ENCODE assay signal across 8 cellular contexts in genomic region chr16:70018254-70018653, GRCh38.
DNase-seq lines count a peak whose midpoint lies in the region; FAIRE-seq and TF ChIP-seq lines count a peak whose summit lies in the region.

No MANE protein-coding gene starts in this region.

- no peak for TF ChIP-seq CTCF in kidney (IDR thresholded peaks at IDR 0.05; ENCODE audit: borderline replicate concordance, extremely low read depth, insufficient read depth)

- no peaks in the 10 kb centered on the region for H3K27me3 ChIP-seq in GM23248 (replicated peaks; ENCODE audit: insufficient read depth)

- no peak for FAIRE-seq in kidney (lab: Jason Lieb, UNC)

- peaks cover 25% of the 10 kb centered on the region for H3K36me3 ChIP-seq in GM23248 (ENCODE audit: low read depth)
- H3K36me3 ChIP-seq in kidney (ENCODE audit: control insufficient read depth in 1 of 2, insufficient read depth in 2 of 2, low read length in 2 of 2) = peaks cover 3 to 17% of the 10 kb centered on the region in 2 donors

- no peaks in the 10 kb centered on the region for H3K9me2 ChIP-seq in GM23248 (ENCODE audit: insufficient read depth)

- intact Hi-C loops in kidney (cut with DNase I) = no loop called here

- peaks cover 37% of the 10 kb centered on the region for H3F3A ChIP-seq in GM23248 (ENCODE audit: insufficient read depth)

- no peak overlapping the region for H3K4me2 ChIP-seq in GM23248 (ENCODE audit: unreplicated experiment)

- in situ Hi-C loops in GM23248 (cut with MboI) = no loop called here

- no peaks in the 10 kb centered on the region; the same call in 1 of the 2 replicates for H3K79me2 ChIP-seq in GM23248 (ENCODE audit: insufficient read depth)

- no peak overlapping the region for H2AFZ ChIP-seq in GM23248

- no peaks in the 10 kb centered on the region for H4K20me1 ChIP-seq in GM23248 (ENCODE audit: insufficient read depth)

- 32 to 33% methylated on average over 6 of the region's 6 CpGs for WGBS in GM23248 (ENCODE audit: low coverage in 1 of 2, low lambda C conversion rate in 2 of 2, missing lambda C conversion rate in 2 of 2), 2 experiments

- H3K4me3 ChIP-seq in GM23248 (no peak overlapping the region), kidney (ENCODE audit: low read length in 2 of 2) (no peak overlapping the region)

- peaks cover 14% of the 10 kb centered on the region for H3K4me1 ChIP-seq in GM23248 (ENCODE audit: insufficient read depth)
- no peaks in the 10 kb centered on the region for H3K4me1 ChIP-seq in kidney (ENCODE audit: control insufficient read depth in 1 of 2, insufficient read depth in 1 of 2, low read depth in 1 of 2, low read length in 2 of 2)

- H3K27ac ChIP-seq in GM23248 (no peak overlapping the region), kidney (ENCODE audit: low read depth in 2 of 2, low read length in 2 of 2) (no peak overlapping the region)

- H3K9ac ChIP-seq in GM23248 = no peak overlapping the region
- no peak overlapping the region for H3K9ac ChIP-seq in kidney (ENCODE audit: low read length in 2 of 2)

- DNase-seq in COLO668 (lab: John Stamatoyannopoulos, UW; ENCODE audit: unreplicated experiment) (peak; percentile 5), GM23248 (peak; percentile 10), RPMI8226 (peak; percentile 39), amniotic epithelial cell (ENCODE audit: low read depth) (peak; percentile 26), lung microvascular endothelial cell (ENCODE audit: low read depth in 2 of 2) (peak; percentile 58 to 82), GM19238 (ENCODE audit: insufficient read length, low spot score) (no peak), cerebellum (ENCODE audit: low spot score) (no peak), kidney (no peak)

- H3K9me3 ChIP-seq in GM23248 (ENCODE audit: low read depth) (no peaks in the 10 kb centered on the region), kidney (ENCODE audit: control insufficient read depth in 1 of 2, low read length in 2 of 2) (no peaks in the 10 kb centered on the region)

Comparison
In these comparisons a context has a peak if more than half of its experiments do, and no peak if none do; other contexts are left out.
1. DNase-seq: peak in COLO668 (single experiment), GM23248 (single experiment), RPMI8226 (single experiment), amniotic epithelial cell (single experiment) and lung microvascular endothelial cell (2 of 2); none in GM19238 (single experiment), cerebellum (single experiment) and kidney (single experiment).